ENCODE assay signal across 10 cellular contexts in genomic region chr1:33060579-33061083, GRCh38. TPM values are rescaled to one million over a fixed set of nuclear protein-coding genes. Genes with fewer than 3 reads are reported as not detected.
A peak's percentile ranks its signal among the peaks of the same experiment; 100 is the strongest.
DNase-seq lines count a peak whose midpoint lies in the region; ATAC-seq and TF ChIP-seq lines count a peak whose summit lies in the region.
"Had no signal": no experiment of that assay in that cellular context is flagged by ENCODE, and none has a peak within 500 bp of the region (broad histone marks: within the 10 kb centered on the region; RNA-seq: fewer than 3 reads in every experiment).

No MANE protein-coding gene starts in this region.

- H4K91ac ChIP-seq in IMR-90 (ENCODE audit: insufficient read depth, low read depth, low read length) (no peak overlapping the region), H9 (ENCODE audit: insufficient read length, low read depth, low read length) (no peak overlapping the region)

- H3T11ph ChIP-seq in H9 (ENCODE audit: low read length), result no peak overlapping the region

- H3K36me3 ChIP-seq in IMR-90 (ENCODE audit: control insufficient read depth, insufficient read depth, low read length), result no peaks in the 10 kb centered on the region
- H3K36me3 ChIP-seq in body of pancreas (replicated peaks in 1 of 2; ENCODE audit: insufficient read depth in 1 of 2, low read depth in 2 of 2), result no peaks in the 10 kb centered on the region

- H2BK5ac ChIP-seq in IMR-90 (ENCODE audit: low read depth, low read length, poor library complexity, severe bottlenecking), result no peak overlapping the region
- H2BK5ac ChIP-seq in H9 (ENCODE audit: insufficient read length, low read length), result no peak overlapping the region

- CTCF ChIA-PET in IMR-90 (lab: Yijun Ruan, JAX), result interaction anchor here (1.1 kb wide), 1 partner anchor 35 kb away, joined by 4 read pairs; no protein-coding TSS in a partner anchor

- TF ChIP-seq CTCF in IMR-90 (conservative IDR thresholded peaks at IDR 0.05; ENCODE audit: low read depth, low read length), result no peak
- no peak for TF ChIP-seq CTCF in body of pancreas (IDR thresholded peaks at IDR 0.05)
- TF ChIP-seq CTCF in H9 (conservative IDR thresholded peaks at IDR 0.05), result no peak

- H3K9me3 Mint-ChIP-seq in H9, result peaks cover 42% of the 10 kb centered on the region in 2 experiments

- H3K27ac ChIP-seq in IMR-90 (ENCODE audit: insufficient read depth, low read length), result no peak overlapping the region
- H3K27ac ChIP-seq in body of pancreas, result no peak overlapping the region
- H3K27ac ChIP-seq in right cardiac atrium (ENCODE audit: low read length), result no peak overlapping the region
- no peak overlapping the region for H3K27ac ChIP-seq in H9 (ENCODE audit: insufficient read length, low read depth, low read length)
- H3K27ac ChIP-seq: parathyroid adenoma had no signal

- no peak overlapping the region for H3K18ac ChIP-seq in IMR-90 (ENCODE audit: low read depth, low read length)
- H3K18ac ChIP-seq in H9 (ENCODE audit: insufficient read length, low read depth, low read length), result no peak overlapping the region

- H3K23ac ChIP-seq in IMR-90 (ENCODE audit: low read depth, low read length) (no peak overlapping the region), H9 (ENCODE audit: insufficient read length, low read depth, low read length) (no peak overlapping the region)

- BruUV-seq in IMR-90 (replicated peaks; lab: Mats Ljungman, UMichigan), result no TSS peak

- no peak overlapping the region for H2AFZ ChIP-seq in IMR-90 (replicated peaks; ENCODE audit: low read length, poor library complexity)
- H2AFZ ChIP-seq in H9 (ENCODE audit: low read length), result no peak overlapping the region
- H2AFZ ChIP-seq: parathyroid adenoma had no signal

- H3K14ac ChIP-seq in IMR-90 (replicated peaks; ENCODE audit: low read depth, low read length), result no peak overlapping the region
- H3K14ac ChIP-seq in H9 (ENCODE audit: insufficient read depth, low read length), result no peak overlapping the region

- no peak for TF ChIP-seq RAD21 in IMR-90 (IDR thresholded peaks at IDR 0.05; ENCODE audit: low read length)

- peaks cover 3 to 4% of the 10 kb centered on the region in 2 experiments; a peak in 1 of 4 replicates for H3K4me1 Mint-ChIP-seq in H9

- H3K36me3 Mint-ChIP-seq in H9 (ENCODE audit: insufficient read depth in 1 of 3, low read depth in 3 of 3), result peaks cover 16 to 35% (median 27%) of the 10 kb centered on the region in 3 experiments

- H2AK9ac ChIP-seq in IMR-90 (replicated peaks; ENCODE audit: low read depth, low read length, poor library complexity), result no peak overlapping the region

- H2BK120ac ChIP-seq in IMR-90 (ENCODE audit: low read depth, low read length) (no peak overlapping the region), H9 (ENCODE audit: low read depth, low read length, poor library complexity, severe bottlenecking) (no peak overlapping the region)

- H3K4me2 ChIP-seq in IMR-90 (ENCODE audit: low read depth, low read length) (no peak overlapping the region), H9 (ENCODE audit: insufficient read depth, insufficient read length, low read length) (no peak overlapping the region)

- H3K4me3 Mint-ChIP-seq in H9, result no peak overlapping the region

- H4K20me1 ChIP-seq in IMR-90 (ENCODE audit: insufficient read depth, low read length), result no peaks in the 10 kb centered on the region
- no peaks in the 10 kb centered on the region for H4K20me1 ChIP-seq in H9 (ENCODE audit: control insufficient read depth, insufficient read depth, insufficient read length)

- in situ Hi-C loops in IMR-90 (cut with MboI; ENCODE audit: low sequenced_read_pairs), result no loop called here

- H2BK20ac ChIP-seq in IMR-90 (ENCODE audit: low read depth, low read length), result no peak overlapping the region
- H2BK20ac ChIP-seq in H9 (ENCODE audit: low read depth, low read length, poor library complexity, severe bottlenecking), result no peak overlapping the region

- H3K4me1 ChIP-seq in IMR-90 (ENCODE audit: control insufficient read depth, insufficient read depth, low read length) (0 out of 2 replicates have a peak, but pooled peaks cover 1% of the 10 kb centered on the region), body of pancreas (no peaks in the 10 kb centered on the region), right cardiac atrium (ENCODE audit: control insufficient read depth, insufficient read depth, low read length) (peaks cover 2% of the 10 kb centered on the region), H9 (ENCODE audit: insufficient read depth, low read length) (no peaks in the 10 kb centered on the region)

- H3K9ac ChIP-seq in IMR-90 (ENCODE audit: low read depth, low read length) (no peak overlapping the region), H9 (ENCODE audit: extremely low read depth, insufficient read length, low read length) (no peak overlapping the region)
- H3K9ac ChIP-seq: parathyroid adenoma had no signal

- no CpG with 5 or more reads among the region's 2 CpGs for whole genome bisulfite sequencing in IMR-90 (ENCODE audit: extremely low coverage in 2 of 2, insufficient read length in 1 of 2), 2 experiments
- WGBS in body of pancreas, 2 donors, result 88 to 93% methylated on average over 2 of the region's 2 CpGs
- 38% methylated on average over 2 of the region's 2 CpGs for WGBS in right cardiac atrium
- no CpG with 5 or more reads among the region's 2 CpGs for WGBS in H9 (ENCODE audit: extremely low coverage, insufficient read length, low lambda C conversion rate)

- H3K4me3 ChIP-seq in IMR-90 (ENCODE audit: insufficient read depth, low read depth, low read length) (no peak overlapping the region), body of pancreas (no peak overlapping the region), right cardiac atrium (ENCODE audit: low read length) (no peak overlapping the region)
- H3K4me3 ChIP-seq: K562 had no signal

- DNase-seq in IMR-90 (peak; percentile 76), body of pancreas (peak in 1 of 4 donors; percentile 65), right cardiac atrium (peak; percentile 83 to 89 (median 89)), stromal cell of bone marrow (ENCODE audit: low read depth) (peak; percentile 98), HuH-7.5 (ENCODE audit: low spot score) (no peak), NK-92 (lab: John Stamatoyannopoulos, UW; ENCODE audit: unreplicated experiment) (no peak), H9 (no peak)

- H3K27me3 ChIP-seq in IMR-90 (ENCODE audit: control insufficient read depth, insufficient read depth, low read length) (no peaks in the 10 kb centered on the region), body of pancreas (no peaks in the 10 kb centered on the region), right cardiac atrium (ENCODE audit: control insufficient read depth, insufficient read depth) (no peaks in the 10 kb centered on the region), H9 (ENCODE audit: insufficient read depth, low read length) (no peaks in the 10 kb centered on the region)

- POLR2A ChIA-PET in IMR-90 (lab: Charles Lee; ENCODE audit: unreplicated experiment), result no interaction called here

- no peak overlapping the region for H3K4ac ChIP-seq in IMR-90 (ENCODE audit: low read depth, low read length)
- H3K4ac ChIP-seq in H9 (ENCODE audit: low read depth, low read length), result no peak overlapping the region

- H3K79me1 ChIP-seq in IMR-90 (ENCODE audit: low read depth in 1 of 2, low read length in 2 of 2) (no peaks in the 10 kb centered on the region), H9 (ENCODE audit: insufficient read depth, low read depth, low read length, poor library complexity, severe bottlenecking) (no peaks in the 10 kb centered on the region)

- dilution Hi-C loops in IMR-90 (cut with HindIII; ENCODE audit: low sequenced_read_pairs, unreplicated experiment), result no loop called here

- no peaks in the 10 kb centered on the region for H3K9me1 ChIP-seq in IMR-90 (ENCODE audit: insufficient read depth, low read length)

- H3K79me2 ChIP-seq in H9 (ENCODE audit: insufficient read depth, low read length), result no peaks in the 10 kb centered on the region
- H3K79me2 ChIP-seq: parathyroid adenoma had no signal

- ATAC-seq in IMR-90 (ENCODE audit: low read depth), result peak; percentile 77
- peak; percentile 56 for ATAC-seq in body of pancreas
- ATAC-seq in right cardiac atrium, result peak; percentile 96
- ATAC-seq in GM18502 (IDR thresholded peaks at IDR 0.05; ENCODE audit: poor library complexity, unreplicated experiment), result no peak
- ATAC-seq: K562 had no signal

- H3K9me3 ChIP-seq in IMR-90 (ENCODE audit: control insufficient read depth, insufficient read depth, low read length) (peaks cover 25% of the 10 kb centered on the region), body of pancreas (peaks cover 0 to 14% (median 0%) of the 10 kb centered on the region in 3 donors), right cardiac atrium (ENCODE audit: control insufficient read depth, low read length) (peaks cover 4% of the 10 kb centered on the region), H9 (ENCODE audit: control insufficient read depth, low read depth, low read length) (peaks cover 8% of the 10 kb centered on the region)

- intact Hi-C loops in IMR-90 (cut with micrococcal nuclease) (no loop called here), body of pancreas (cut with DNase I) (no loop called here), right cardiac atrium (cut with DNase I) (no loop called here)

- peaks cover 25% of the 10 kb centered on the region for H3K27me3 Mint-ChIP-seq in H9 (ENCODE audit: low read depth)

- H3K23me2 ChIP-seq in H9 (ENCODE audit: insufficient read length, low read depth, low read length, poor library complexity, severe bottlenecking), result no peaks in the 10 kb centered on the region

- H4K8ac ChIP-seq in IMR-90 (ENCODE audit: low read depth in 2 of 2, low read length in 2 of 2), result no peak overlapping the region
- no peak overlapping the region for H4K8ac ChIP-seq in H9 (replicated peaks; ENCODE audit: insufficient read length, low read depth, low read length)

- TF ChIP-seq POLR2A in IMR-90 (IDR thresholded peaks at IDR 0.05; ENCODE audit: low read depth, low read length) (no peak), body of pancreas (IDR thresholded peaks at IDR 0.05) (no peak)

- no peak overlapping the region for H2BK12ac ChIP-seq in H9 (ENCODE audit: insufficient read length, low read depth, low read length)

- H3K27ac Mint-ChIP-seq in H9, result no peak overlapping the region

- H2BK15ac ChIP-seq in IMR-90 (ENCODE audit: low read depth, low read length), result no peak overlapping the region
- H2BK15ac ChIP-seq in H9 (ENCODE audit: low read depth, low read length), result no peak overlapping the region

- H4K5ac ChIP-seq in IMR-90 (ENCODE audit: low read depth, low read length) (no peak overlapping the region), H9 (ENCODE audit: insufficient read length, low read depth, low read length) (no peak overlapping the region)

- H2AK5ac ChIP-seq in IMR-90 (ENCODE audit: low read depth, low read length), result no peak overlapping the region
- no peak overlapping the region for H2AK5ac ChIP-seq in H9 (ENCODE audit: insufficient read length, low read length)

- no peak overlapping the region for H3K56ac ChIP-seq in IMR-90 (ENCODE audit: extremely low read depth, insufficient read depth, low read length)
- H3K56ac ChIP-seq in H9 (ENCODE audit: insufficient read length, low read depth, low read length), result no peak overlapping the region

RNA-seq across cellular contexts. Expression of gene AZIN2, which starts 20.3 kb away (rescaled TPM):
- total RNA-seq in IMR-90 (2012; rRNA removed) (2.2 and 4.7 TPM in 2 replicates), body of pancreas (1 to 10 TPM; 1.0 to 1.6 TPM), right cardiac atrium (1 to 10 TPM; 4.1 to 7.9 (median 5.4) TPM), H9 (2021) (0.39 and 0.50 TPM in 2 replicates)
- polyA plus RNA-seq in IMR-90 (2012; rRNA removed) (8.0 and 8.9 TPM in 2 replicates), right cardiac atrium (2.4 TPM)
- polyA plus RNA-seq in IMR-90 (2012; cell fraction: cytosol; rRNA removed), result 7.5 and 10.8 TPM in 2 replicates
- 26.2 and 26.3 TPM in 2 replicates for polyA plus RNA-seq in IMR-90 (2012; cell fraction: nucleus; rRNA removed; ENCODE audit: low replicate concordance)

RNA-seq across cellular contexts. Expression of gene AK2, which starts 23.9 kb away (rescaled TPM):
- total RNA-seq in IMR-90 (2012; rRNA removed) (118 and 168 TPM in 2 replicates), body of pancreas (100 to 1,000 TPM in 1 of 2 donors, 10 to 100 TPM in 1; 76.8 to 533 TPM), right cardiac atrium (100 to 1,000 TPM; 114 to 143 (median 130) TPM), H9 (2021) (144 and 159 TPM in 2 replicates)
- polyA plus RNA-seq in IMR-90 (2012; rRNA removed) (152 and 203 TPM in 2 replicates), right cardiac atrium (149 TPM)
- 77.4 and 134 TPM in 2 replicates for polyA plus RNA-seq in IMR-90 (2012; cell fraction: cytosol; rRNA removed)
- 53.9 and 195 TPM in 2 replicates for polyA plus RNA-seq in IMR-90 (2012; cell fraction: nucleus; rRNA removed; ENCODE audit: low replicate concordance)

Comparison
In these comparisons a context has a peak if more than half of its experiments do, and no peak if none do; other contexts are left out.
1. DNase-seq: peak in IMR-90 (single experiment), right cardiac atrium (3 of 3) and stromal cell of bone marrow (single experiment); none in HuH-7.5 (single experiment), NK-92 (single experiment) and H9 (single experiment).